Comparison of ENCODE assay signal across 8 cellular contexts in genomic region chr12:131829351-131829794, GRCh38. TPM values are rescaled to one million over a fixed set of nuclear protein-coding genes. Genes with fewer than 3 reads are reported as not detected.
A peak's percentile ranks its signal among the peaks of the same experiment; 100 is the strongest.
DNase-seq lines count a peak whose midpoint lies in the region; ATAC-seq and TF ChIP-seq lines count a peak whose summit lies in the region.

No MANE protein-coding gene starts in this region.

- H3K4me1 ChIP-seq in left ventricle myocardium inferior (peaks cover 42% of the 10 kb centered on the region), skeletal muscle satellite cell (ENCODE audit: control insufficient read depth, insufficient read depth, low read length) (peaks cover 28% of the 10 kb centered on the region)

- H3K27ac ChIP-seq in left ventricle myocardium inferior (replicated peaks): no peak overlapping the region

- DNase-seq in SIG-M5 treated with dmso at 0.1 percent for 504 hours (lab: John Stamatoyannopoulos, UW; ENCODE audit: unreplicated experiment): peak; percentile 73
- no peak for DNase-seq in SIG-M5 (lab: John Stamatoyannopoulos, UW)
- DNase-seq in activated CD4-positive, alpha-beta memory T cell treated with anti-CD3 and anti-CD28 coated beads for 36 hours: no peak
- no peak for DNase-seq in left ventricle myocardium inferior
- no peak for DNase-seq in LoVo (ENCODE audit: low spot score)
- no peak for DNase-seq in stimulated activated CD4-positive, alpha-beta T cell treated with anti-CD3 and anti-CD28 coated beads, Interleukin-4, amount 100 ng/mL, for 24 hours

- H3K4me1 Mint-ChIP-seq in activated CD4-positive, alpha-beta memory T cell treated with anti-CD3 and anti-CD28 coated beads for 36 hours (ENCODE audit: low read depth): peaks cover 11% of the 10 kb centered on the region

- no peaks in the 10 kb centered on the region for H3K36me3 Mint-ChIP-seq in activated CD4-positive, alpha-beta memory T cell treated with anti-CD3 and anti-CD28 coated beads for 36 hours

- intact Hi-C loops in activated CD4-positive, alpha-beta memory T cell treated with anti-CD3 and anti-CD28 coated beads for 36 hours (cut with micrococcal nuclease): no loop called here
- intact Hi-C loops in left ventricle myocardium inferior (cut with micrococcal nuclease): no loop called here

- CTCF ChIA-PET in activated CD4-positive, alpha-beta memory T cell treated with anti-CD3 and anti-CD28 coated beads for 36 hours (lab: Charles Lee): no interaction called here

- H3K9ac ChIP-seq in skeletal muscle satellite cell (ENCODE audit: low read depth, low read length): peak overlapping the region; percentile 78

- no peak overlapping the region for H3K27ac Mint-ChIP-seq in activated CD4-positive, alpha-beta memory T cell treated with anti-CD3 and anti-CD28 coated beads for 36 hours

- peak overlapping the region; percentile 49 for H3K4me3 Mint-ChIP-seq in activated CD4-positive, alpha-beta memory T cell treated with anti-CD3 and anti-CD28 coated beads for 36 hours

- POLR2A ChIA-PET in activated CD4-positive, alpha-beta memory T cell treated with anti-CD3 and anti-CD28 coated beads for 36 hours (lab: Charles Lee): no interaction called here

- H3K27me3 Mint-ChIP-seq in activated CD4-positive, alpha-beta memory T cell treated with anti-CD3 and anti-CD28 coated beads for 36 hours: peaks cover 56% of the 10 kb centered on the region

- H3K4me2 ChIP-seq in skeletal muscle satellite cell (ENCODE audit: low read length): peak overlapping the region; percentile 97

- H3K36me3 ChIP-seq in left ventricle myocardium inferior: no peaks in the 10 kb centered on the region
- no peaks in the 10 kb centered on the region for H3K36me3 ChIP-seq in skeletal muscle satellite cell (ENCODE audit: insufficient read depth, low read length)

- peak overlapping the region; percentile 68 for H3K4me3 ChIP-seq in left ventricle myocardium inferior
- H3K4me3 ChIP-seq in skeletal muscle satellite cell (ENCODE audit: low read length): peak overlapping the region; percentile 81

- TF ChIP-seq CTCF in left ventricle myocardium inferior (IDR thresholded peaks at IDR 0.05; ENCODE audit: borderline replicate concordance): no peak

- H3K27me3 ChIP-seq in left ventricle myocardium inferior (ENCODE audit: low read depth): peaks cover 92% of the 10 kb centered on the region
- H3K27me3 ChIP-seq in skeletal muscle satellite cell (ENCODE audit: control insufficient read depth, insufficient read depth, low read length): no peaks in the 10 kb centered on the region

- H3K9me3 Mint-ChIP-seq in activated CD4-positive, alpha-beta memory T cell treated with anti-CD3 and anti-CD28 coated beads for 36 hours: no peaks in the 10 kb centered on the region

- H3K9me3 ChIP-seq in left ventricle myocardium inferior (replicated peaks) (no peaks in the 10 kb centered on the region), skeletal muscle satellite cell (replicated peaks; ENCODE audit: low read length) (no peaks in the 10 kb centered on the region)

- no peak for ATAC-seq in HG02981 (IDR thresholded peaks at IDR 0.05; ENCODE audit: unreplicated experiment)

RNA-seq across cellular contexts. Expression of gene MMP17, which starts 1.2 kb away (rescaled TPM):
- under 1 TPM; 0.48 to 0.87 TPM for total RNA-seq in activated CD4-positive, alpha-beta memory T cell treated with anti-CD3 and anti-CD28 coated beads for 36 hours
- total RNA-seq in left ventricle myocardium inferior: 0.77 TPM
- total RNA-seq in skeletal muscle satellite cell (2012; rRNA removed): 13.3 and 18.8 TPM in 2 replicates
